Comparison of ENCODE assay signal across 9 cellular contexts in the genomic region with DNA sequence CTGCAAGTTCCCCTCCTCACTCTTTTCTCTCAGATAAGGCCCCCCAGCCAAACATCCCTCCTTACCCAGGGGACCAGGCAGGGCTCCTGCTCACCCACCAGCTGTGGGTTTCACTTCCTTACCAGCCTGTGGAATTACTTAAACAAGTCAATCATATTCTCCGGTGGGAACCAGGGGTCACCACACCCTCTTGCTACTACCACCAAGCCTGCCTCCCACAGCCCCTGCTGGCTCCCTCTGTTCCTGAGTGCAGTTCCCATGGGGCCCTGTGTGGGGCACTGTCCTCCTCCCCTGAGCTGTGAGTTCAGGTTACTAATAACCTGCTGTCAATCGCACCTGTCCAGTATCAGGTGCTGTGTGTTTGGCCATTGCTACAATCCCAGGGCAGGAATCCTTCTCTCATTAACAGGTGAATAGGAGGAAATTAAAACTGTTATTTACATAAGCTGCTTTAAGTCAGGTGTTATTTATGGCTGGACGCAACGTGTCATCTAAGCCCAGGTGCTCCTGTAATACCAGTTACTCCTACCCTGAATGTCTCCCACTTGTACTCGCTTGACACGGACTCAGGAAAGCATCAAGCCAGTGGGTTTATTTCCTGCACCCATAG. TPM values are rescaled to one million over a fixed set of nuclear protein-coding genes. Genes with fewer than 3 reads are reported as not detected.
DNase-seq lines count a peak whose midpoint lies in the region; ATAC-seq and TF ChIP-seq lines count a peak whose summit lies in the region.
"Had no signal": no experiment of that assay in that cellular context is flagged by ENCODE, and none has a peak within 500 bp of the region (broad histone marks: within the 10 kb centered on the region; RNA-seq: fewer than 3 reads in every experiment).

No MANE protein-coding gene starts in this region.

- CTCF ChIA-PET in CD8-positive, alpha-beta memory T cell (lab: Charles Lee) = interaction anchor here (0.6 to 1.8 kb wide), 8 partner anchors 8 to 507 kb away, joined by 3 to 5 read pairs (median 3); partner anchors contain the start of gene SRP9

- H3K9me3 Mint-ChIP-seq in CD8-positive, alpha-beta memory T cell = no peaks in the 10 kb centered on the region

- H3K27me3 ChIP-seq in CD8-positive, alpha-beta memory T cell (ENCODE audit: insufficient read depth, low read length, poor library complexity, severe bottlenecking) = peaks cover 4% of the 10 kb centered on the region
- no peaks in the 10 kb centered on the region for H3K27me3 ChIP-seq in heart right ventricle
- H3K27me3 ChIP-seq in effector memory CD4-positive, alpha-beta T cell (replicated peaks; ENCODE audit: control insufficient read depth, insufficient read depth, low read length, poor library complexity, severe bottlenecking) = no peaks in the 10 kb centered on the region
- H3K27me3 ChIP-seq: SJSA1 had no signal

- TF ChIP-seq CTCF in heart right ventricle (IDR thresholded peaks at IDR 0.05) = peak; percentile 28 to 76 (median 69)

- intact Hi-C loops in heart right ventricle (cut with DNase I) = loop anchor here in 2 of 10 donors (10.0 kb wide), 1 partner anchor 174 kb away; the partner anchor contains the start of gene ENAH (in 2 of the 2)

- POLR2A ChIA-PET in CD8-positive, alpha-beta memory T cell (lab: Charles Lee) = interaction anchor here (1.3 kb wide), 1 partner anchor 14 kb away, joined by 4 read pairs; no protein-coding TSS in a partner anchor

- peak; percentile 77 for ATAC-seq in GM19043 (IDR thresholded peaks at IDR 0.05; ENCODE audit: low read depth, unreplicated experiment)
- ATAC-seq in HG03175 (IDR thresholded peaks at IDR 0.05; ENCODE audit: unreplicated experiment) = peak; percentile 90
- peak in 6 of 8 donors; percentile 25 to 51 (median 36) for ATAC-seq in heart right ventricle

- no peak overlapping the region for H3K4me3 ChIP-seq in CD8-positive, alpha-beta memory T cell (ENCODE audit: low read length)
- H3K4me3 ChIP-seq in heart right ventricle = no peak overlapping the region
- no peak overlapping the region for H3K4me3 ChIP-seq in effector memory CD4-positive, alpha-beta T cell (ENCODE audit: insufficient read depth, low read depth, low read length, poor library complexity, severe bottlenecking)
- H3K4me3 ChIP-seq: SJSA1 had no signal

- no peak overlapping the region for H3K27ac ChIP-seq in CD8-positive, alpha-beta memory T cell (ENCODE audit: low read depth, low read length)
- H3K27ac ChIP-seq in heart right ventricle = no peak overlapping the region
- H3K27ac ChIP-seq in effector memory CD4-positive, alpha-beta T cell (ENCODE audit: insufficient read depth, low read length, poor library complexity, severe bottlenecking) = no peak overlapping the region
- H3K27ac ChIP-seq: SJSA1 had no signal

- H3K36me3 ChIP-seq in CD8-positive, alpha-beta memory T cell (ENCODE audit: insufficient read depth, low read length) = no peaks in the 10 kb centered on the region
- H3K36me3 ChIP-seq in heart right ventricle = no peaks in the 10 kb centered on the region
- no peaks in the 10 kb centered on the region for H3K36me3 ChIP-seq in effector memory CD4-positive, alpha-beta T cell (ENCODE audit: control insufficient read depth, insufficient read depth, low read length)
- H3K36me3 ChIP-seq: SJSA1 had no signal

- peaks cover 21% of the 10 kb centered on the region for H3K4me1 ChIP-seq in CD8-positive, alpha-beta memory T cell (ENCODE audit: insufficient read depth, low read length)
- peaks cover 0 to 10% (median 0%) of the 10 kb centered on the region in 9 donors for H3K4me1 ChIP-seq in heart right ventricle
- H3K4me1 ChIP-seq in effector memory CD4-positive, alpha-beta T cell (ENCODE audit: control insufficient read depth, insufficient read depth, low read length, poor library complexity, severe bottlenecking) = peaks cover 9% of the 10 kb centered on the region

- 59 to 61% methylated on average over 6 of the region's 6 CpGs for WGBS in heart right ventricle, 2 donors

- DNase-seq in CD8-positive, alpha-beta memory T cell = peak; percentile 21 to 63 (median 27)
- DNase-seq in NCI-H345 treated with DMSO at 0.1 percent for 48 hours (lab: John Stamatoyannopoulos, UW; ENCODE audit: unreplicated experiment) (peak; percentile 43), heart right ventricle (peak in 1 of 2 donors; percentile 35)
- DNase-seq in activated CD8-positive, alpha-beta memory T cell treated with anti-CD3 and anti-CD28 coated beads, Interleukin-2, amount 50 U/mL, for 4 hours = peak; percentile 51
- DNase-seq in stimulated activated CD4-positive, alpha-beta T cell treated with anti-CD3 and anti-CD28 coated beads, Interleukin-1b, Interleukin-23, amount 100 ng/mL, for 48 hours = peak; percentile 58
- DNase-seq in effector memory CD4-positive, alpha-beta T cell = no peak

- no peaks in the 10 kb centered on the region for H3K36me3 Mint-ChIP-seq in CD8-positive, alpha-beta memory T cell

- peaks cover 22 to 25% (median 24%) of the 10 kb centered on the region in 3 donors for H3K4me1 Mint-ChIP-seq in CD8-positive, alpha-beta memory T cell

- H3K9me3 ChIP-seq in CD8-positive, alpha-beta memory T cell (ENCODE audit: low read length) = no peaks in the 10 kb centered on the region
- no peaks in the 10 kb centered on the region for H3K9me3 ChIP-seq in heart right ventricle
- H3K9me3 ChIP-seq in effector memory CD4-positive, alpha-beta T cell (ENCODE audit: control insufficient read depth, low read length) = no peaks in the 10 kb centered on the region
- H3K9me3 ChIP-seq: SJSA1 had no signal

- peaks cover 5 to 7% of the 10 kb centered on the region in 2 donors for H3K27me3 Mint-ChIP-seq in CD8-positive, alpha-beta memory T cell

- no peak overlapping the region for H3K4me3 Mint-ChIP-seq in CD8-positive, alpha-beta memory T cell

- H3K27ac Mint-ChIP-seq in CD8-positive, alpha-beta memory T cell = peak overlapping the region in 2 of 8 donors; percentile 27 to 70

RNA-seq across cellular contexts. Expression of gene LBR, which starts 53.1 kb away (rescaled TPM):
- total RNA-seq in CD8-positive, alpha-beta memory T cell = 100 to 1,000 TPM; 125 to 132 TPM
- 110 TPM for polyA plus RNA-seq in CD8-positive, alpha-beta memory T cell
- total RNA-seq in heart right ventricle = 10 to 100 TPM in 6 of 10 donors, 1 to 10 TPM in 4; 8.5 to 22.6 (median 11.0) TPM
- polyA plus RNA-seq in heart right ventricle = 1 to 10 TPM; 7.6 to 7.7 TPM

Comparison
In these comparisons a context has a peak if more than half of its experiments do, and no peak if none do; other contexts are left out.
1. DNase-seq: peak in CD8-positive, alpha-beta memory T cell (5 of 5), NCI-H345 treated with DMSO at 0.1 percent for 48 hours (single experiment), activated CD8-positive, alpha-beta memory T cell treated with anti-CD3 and anti-CD28 coated beads, Interleukin-2, amount 50 U/mL, for 4 hours (single experiment) and stimulated activated CD4-positive, alpha-beta T cell treated with anti-CD3 and anti-CD28 coated beads, Interleukin-1b, Interleukin-23, amount 100 ng/mL, for 48 hours (single experiment); none in effector memory CD4-positive, alpha-beta T cell (0 of 3).
2. ATAC-seq: peak in every context shown above with its lines; median percentile 90 in HG03175; 77 in GM19043; 36 in heart right ventricle.
3. RNA of gene LBR, which starts 53.1 kb away (total RNA-seq): 125 to 132 TPM in CD8-positive, alpha-beta memory T cell; 8.5 to 22.6 TPM in heart right ventricle; every median in the first group is over 4 times any median in the second.